ENCODE assay signal across 22 cellular contexts in genomic region chr3:137084579-137084978, GRCh38.
"Had no signal": no experiment of that assay in that cellular context is flagged by ENCODE, and none has a peak within 500 bp of the region (broad histone marks: within the 10 kb centered on the region; RNA-seq: fewer than 3 reads in every experiment).

No MANE protein-coding gene starts in this region.

- H2AFZ ChIP-seq: neural progenitor cell had no signal

- H3K27ac Mint-ChIP-seq: immature natural killer cell; mesothelial cell of epicardium; natural killer cell; neural progenitor cell; progenitor cell of endocrine pancreas; stimulated activated naive CD8-positive, alpha-beta T cell treated with anti-CD3 and anti-CD28 coated beads, Interleukin-15, Interleukin-2, amounts not matched to agents 100 ng/mL and 50 ng/mL, for 24 hours had no signal

- H3K36me3 ChIP-seq: esophagus squamous epithelium, gastroesophageal sphincter, neural progenitor cell, ovary, tibial artery had no signal

- H3K4me1 ChIP-seq: esophagus squamous epithelium, gastroesophageal sphincter, neural progenitor cell, tibial artery had no signal

- H3K4me3 ChIP-seq: dorsolateral prefrontal cortex, esophagus squamous epithelium, gastroesophageal sphincter, neural progenitor cell, ovary, tibial artery had no signal

- H3K27me3 ChIP-seq: neural progenitor cell, ovary had no signal

- H3K9me3 Mint-ChIP-seq: central memory CD8-positive, alpha-beta T cell; mesothelial cell of epicardium; natural killer cell; neural progenitor cell; stimulated activated naive CD8-positive, alpha-beta T cell treated with anti-CD3 and anti-CD28 coated beads, Interleukin-15, Interleukin-2, amounts not matched to agents 100 ng/mL and 50 ng/mL, for 24 hours had no signal

- H3K4me3 Mint-ChIP-seq: central memory CD8-positive, alpha-beta T cell; immature natural killer cell; mesothelial cell of epicardium; natural killer cell; neural progenitor cell; stimulated activated naive CD8-positive, alpha-beta T cell treated with anti-CD3 and anti-CD28 coated beads, Interleukin-15, Interleukin-2, amounts not matched to agents 100 ng/mL and 50 ng/mL, for 24 hours had no signal

- H3K9me3 ChIP-seq: esophagus squamous epithelium, gastroesophageal sphincter, ovary, tibial artery had no signal

- H3K4me2 ChIP-seq: neural progenitor cell had no signal

- FAIRE-seq: kidney, small intestine had no signal

- H3K27ac ChIP-seq: dorsolateral prefrontal cortex, esophagus squamous epithelium, gastroesophageal sphincter, neural progenitor cell, ovary, tibial artery had no signal

- H3K4me1 Mint-ChIP-seq: central memory CD8-positive, alpha-beta T cell; immature natural killer cell; mesothelial cell of epicardium; natural killer cell; neural progenitor cell had no signal

- H3K36me3 Mint-ChIP-seq: immature natural killer cell, mesothelial cell of epicardium, natural killer cell, neural progenitor cell had no signal

- DNase-seq: cortex of kidney; dorsolateral prefrontal cortex; effector memory CD4-positive, alpha-beta T cell; esophagus squamous epithelium; foreskin fibroblast; glutamatergic neuron; immature natural killer cell; kidney; left colon; natural killer cell; nucleus accumbens; ovary; right cardiac atrium; small intestine; stimulated activated CD4-positive, alpha-beta T cell treated with anti-CD3 and anti-CD28 coated beads, Interleukin-12 subunit alpha, Interleukin-12 subunit beta, amount 100 ng/mL, for 4 hours; tibial artery had no signal

- ATAC-seq: gastroesophageal sphincter, left colon, natural killer cell, right cardiac atrium had no signal

- H3K9ac ChIP-seq: neural progenitor cell had no signal
